8 cellular contexts compared by ENCODE assay signal in the genomic region with DNA sequence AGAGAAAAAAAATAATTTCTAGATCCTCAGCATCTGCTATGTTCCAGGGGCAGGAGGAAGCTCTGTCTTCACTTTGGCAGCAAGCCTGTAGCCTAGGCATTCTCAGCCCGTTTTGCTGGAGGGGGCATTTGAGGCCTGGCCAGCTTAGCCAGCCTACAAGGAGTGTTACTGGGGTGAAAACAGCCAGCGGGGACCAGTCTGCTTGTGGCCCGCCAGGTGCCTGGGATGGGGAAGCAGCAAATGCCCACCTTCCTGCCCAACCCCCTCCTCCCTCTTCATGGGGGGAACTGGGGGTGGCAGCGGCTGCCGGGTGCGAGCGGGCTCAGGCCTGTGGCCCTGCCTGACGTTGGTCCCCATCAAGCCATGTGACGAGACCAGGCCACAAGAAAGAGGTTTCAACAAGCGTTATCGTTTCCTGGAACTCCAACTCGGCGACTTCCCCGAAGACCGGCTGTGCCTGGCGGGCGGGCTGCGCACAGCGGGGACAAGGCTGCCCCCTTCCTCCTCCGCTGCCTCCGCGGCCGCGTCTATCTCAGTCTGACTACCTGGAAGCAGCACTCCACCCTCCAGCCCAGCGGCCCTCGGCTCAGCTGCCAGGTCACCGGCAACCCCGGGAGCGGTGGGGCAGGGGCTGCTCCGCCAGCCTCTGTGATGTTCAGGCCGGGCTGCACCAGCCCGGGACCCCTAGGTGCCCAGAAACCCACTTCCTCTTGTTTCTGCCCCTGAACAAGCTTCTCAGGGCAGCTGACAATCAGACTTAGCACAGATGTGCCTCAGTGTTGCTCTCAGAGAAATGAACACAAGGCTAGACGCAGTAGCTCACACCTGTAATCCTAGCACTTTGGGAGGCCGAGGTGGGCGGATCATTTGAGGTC.
DNase-seq lines count a peak whose midpoint lies in the region; ATAC-seq and FAIRE-seq lines count a peak whose summit lies in the region.

No MANE protein-coding gene starts in this region.

- peak; percentile 81 for FAIRE-seq in GM18507 (lab: Jason Lieb, UNC)

- peak; percentile 60 for ATAC-seq in HG02981 (IDR thresholded peaks at IDR 0.05; ENCODE audit: unreplicated experiment)

- DNase-seq in GM18507 (ENCODE audit: extremely low spot score, insufficient read length, low read depth) (peak; percentile 49), NCI-H2171 (lab: John Stamatoyannopoulos, UW) (no peak), NCI-H510A treated with DMSO at 0.1 percent for 48 hours (lab: John Stamatoyannopoulos, UW) (no peak), NCI-H128 (lab: John Stamatoyannopoulos, UW; ENCODE audit: unreplicated experiment) (no peak)
- DNase-seq in activated CD4-positive, CD25-positive, alpha-beta regulatory T cell treated with anti-CD3 and anti-CD28 coated beads, Interleukin-2, amount 50 U/mL, for 72 hours = peak; percentile 86
- peak; percentile 69 for DNase-seq in effector CD4-positive, alpha-beta T cell
- peak; percentile 78 to 82 for DNase-seq in stimulated activated CD4-positive, alpha-beta T cell treated with anti-CD3 and anti-CD28 coated beads, Interleukin-1b, Interleukin-23, amount 100 ng/mL, for 4 hours (ENCODE audit: low read depth in 2 of 2)

Comparison
In these comparisons a context has a peak if more than half of its experiments do, and no peak if none do; other contexts are left out.
1. DNase-seq: peak in GM18507 (single experiment), activated CD4-positive, CD25-positive, alpha-beta regulatory T cell treated with anti-CD3 and anti-CD28 coated beads, Interleukin-2, amount 50 U/mL, for 72 hours (single experiment), effector CD4-positive, alpha-beta T cell (single experiment) and stimulated activated CD4-positive, alpha-beta T cell treated with anti-CD3 and anti-CD28 coated beads, Interleukin-1b, Interleukin-23, amount 100 ng/mL, for 4 hours (2 of 2); none in NCI-H2171 (single experiment), NCI-H510A treated with DMSO at 0.1 percent for 48 hours (single experiment) and NCI-H128 (single experiment).